Comparison of ENCODE assay signal across 1 cellular context in genomic region chr12:100200450-100201181, GRCh38.
TF ChIP-seq lines count a peak whose summit lies in the region.

Gene ACTR6 (plus strand): TSS chr12:100200815. CDS start chr12:100200852, 37 bp downstream.

TF ChIP-seq in HepG2, 621 proteins besides CTCF, POLR2A, EP300 and RAD21 (continued from another document):
- TF ChIP-seq ZNF800 (CRISPR knock-in tag; IDR thresholded peaks at IDR 0.05) (peak; percentile 66), NCOA2 (CRISPR knock-in tag; IDR thresholded peaks at IDR 0.05) (no peak), ZNF619 (CRISPR knock-in tag; IDR thresholded peaks at IDR 0.05) (no peak), SIN3A (IDR thresholded peaks at IDR 0.05; ENCODE audit: borderline replicate concordance, low read depth, low read length) (peak; percentile 100), ARHGAP35 (CRISPR knock-in tag; IDR thresholded peaks at IDR 0.05; ENCODE audit: borderline replicate concordance) (no peak), AGO1 (IDR thresholded peaks at IDR 0.05; ENCODE audit: low read depth, low read length, poor library complexity, severe bottlenecking) (no peak), ZNF138 (CRISPR knock-in tag; IDR thresholded peaks at IDR 0.05; ENCODE audit: low read depth) (no peak), HNF4G (IDR thresholded peaks at IDR 0.05; ENCODE audit: borderline replicate concordance, low read depth, low read length) (no peak), HNF4G (CRISPR knock-in tag; IDR thresholded peaks at IDR 0.05; ENCODE audit: borderline replicate concordance, low read depth) (no peak), FOXA1 (IDR thresholded peaks at IDR 0.05) (no peak), FOXA1 (CRISPR knock-in tag; IDR thresholded peaks at IDR 0.05) (peak; percentile 27; the same call in 1 of the 2 replicates), HMG20B (CRISPR knock-in tag; conservative IDR thresholded peaks at IDR 0.05) (0 out of 2 replicates have a peak, but pooled peaks have one; percentile 25), CHD4 (IDR thresholded peaks at IDR 0.05; ENCODE audit: borderline replicate concordance, low read length) (no peak), ZNF572 (CRISPR knock-in tag; IDR thresholded peaks at IDR 0.05) (no peak), ZBTB1 (CRISPR knock-in tag; IDR thresholded peaks at IDR 0.05; ENCODE audit: borderline replicate concordance) (no peak), KAT2B (IDR thresholded peaks at IDR 0.05; ENCODE audit: borderline replicate concordance, low read depth, low read length) (no peak), ZBTB7A (CRISPR knock-in tag; IDR thresholded peaks at IDR 0.05) (no peak), HINFP (CRISPR knock-in tag; IDR thresholded peaks at IDR 0.05; ENCODE audit: low read depth) (no peak), RFXAP (CRISPR knock-in tag; IDR thresholded peaks at IDR 0.05; ENCODE audit: borderline replicate concordance) (peak; percentile 57; the same call in 1 of the 2 replicates), TSC22D2 (CRISPR knock-in tag; IDR thresholded peaks at IDR 0.05; ENCODE audit: borderline replicate concordance) (peak; percentile 57; the same call in 1 of the 2 replicates), STAT6 (CRISPR knock-in tag; IDR thresholded peaks at IDR 0.05; ENCODE audit: borderline replicate concordance) (no peak), IRX3 (CRISPR knock-in tag; IDR thresholded peaks at IDR 0.05; ENCODE audit: borderline replicate concordance, low read depth) (no peak), FOXO1 (CRISPR knock-in tag; IDR thresholded peaks at IDR 0.05) (peak; percentile 63), TRIM22 (IDR thresholded peaks at IDR 0.05) (no peak), ARNT2 (CRISPR knock-in tag; IDR thresholded peaks at IDR 0.05; ENCODE audit: low read depth) (0 out of 2 replicates have a peak, but pooled peaks have one; percentile 12), ZBTB49 (CRISPR knock-in tag; IDR thresholded peaks at IDR 0.05; ENCODE audit: borderline replicate concordance) (no peak)
